21 cellular contexts compared by ENCODE assay signal in genomic region chr9:96605328-96605727, GRCh38. TPM values are rescaled to one million over a fixed set of nuclear protein-coding genes. Genes with fewer than 3 reads are reported as not detected.
DNase-seq lines count a peak whose midpoint lies in the region; ATAC-seq, FAIRE-seq and TF ChIP-seq lines count a peak whose summit lies in the region.
"Had no signal": no experiment of that assay in that cellular context is flagged by ENCODE, and none has a peak within 500 bp of the region (broad histone marks: within the 10 kb centered on the region; RNA-seq: fewer than 3 reads in every experiment).

No MANE protein-coding gene starts in this region.

- H3K79me2 ChIP-seq in mesendoderm (ENCODE audit: control insufficient read depth, insufficient read depth, low read length) (peaks cover 26% of the 10 kb centered on the region), SK-N-SH (ENCODE audit: insufficient read depth) (peaks cover 43% of the 10 kb centered on the region)

- CTCF ChIA-PET in WTC11 (lab: Charles Lee) (interaction anchor here (0.9 kb wide), 1 partner anchor 38 kb away, joined by 4 read pairs; no protein-coding TSS in a partner anchor), SK-N-SH (lab: Yijun Ruan, JAX) (no interaction called here)

- no peak overlapping the region for H3K56ac ChIP-seq in mesendoderm (ENCODE audit: low read length)

- 0 out of 2 replicates have a peak, but pooled peaks cover 3% of the 10 kb centered on the region for H3K9me3 Mint-ChIP-seq in WTC11
- no peaks in the 10 kb centered on the region for H3K9me3 Mint-ChIP-seq in activated T-helper 1 cell treated with anti-CD3 and anti-CD28 coated beads, Interleukin-12 subunit alpha, Interleukin-12 subunit beta, Interleukin-2, Interleukin-4 antibody, amounts not matched to agents 30 ng/mL and 10 ng/mL and 1 ng/mL, durations not matched to agents 14 hours and 24 hours and 36 hours
- no peaks in the 10 kb centered on the region for H3K9me3 Mint-ChIP-seq in immature natural killer cell
- H3K9me3 Mint-ChIP-seq: CD4-positive, CD25-positive, alpha-beta regulatory T cell; HFFc6 had no signal

- no peak for TF ChIP-seq POLR2A in H54 (IDR thresholded peaks at IDR 0.05; ENCODE audit: low read depth, low read length)

- no peaks in the 10 kb centered on the region for H3K27me3 ChIP-seq in cardiac muscle cell
- no peaks in the 10 kb centered on the region for H3K27me3 ChIP-seq in mesendoderm (ENCODE audit: insufficient read depth, low read length, poor library complexity)
- no peaks in the 10 kb centered on the region for H3K27me3 ChIP-seq in SK-N-SH (ENCODE audit: insufficient read depth)

- H3K9ac ChIP-seq in mesendoderm (ENCODE audit: low read length) (no peak overlapping the region), SK-N-SH (no peak overlapping the region)

- no peak overlapping the region for H2AK5ac ChIP-seq in mesendoderm (ENCODE audit: low read length)

- H3K4me3 ChIP-seq in cardiac muscle cell (no peak overlapping the region), mesendoderm (ENCODE audit: low read length) (no peak overlapping the region), SK-N-SH (ENCODE audit: low read depth in 2 of 2, low read length in 1 of 2) (no peak overlapping the region)

- no peak overlapping the region for H2BK15ac ChIP-seq in mesendoderm (replicated peaks; ENCODE audit: low read depth)

- no peaks in the 10 kb centered on the region for H4K20me1 ChIP-seq in SK-N-SH (ENCODE audit: insufficient read depth)

- H3K9me2 ChIP-seq in SK-N-SH: no peaks in the 10 kb centered on the region

- no peak overlapping the region for H2AFZ ChIP-seq in SK-N-SH (ENCODE audit: low read depth)

- H3K36me3 ChIP-seq in cardiac muscle cell: no peaks in the 10 kb centered on the region
- no peaks in the 10 kb centered on the region for H3K36me3 ChIP-seq in mesendoderm (ENCODE audit: control insufficient read depth, insufficient read depth, low read length)
- no peaks in the 10 kb centered on the region for H3K36me3 ChIP-seq in SK-N-SH (replicated peaks in 1 of 2; ENCODE audit: control insufficient read depth in 1 of 2, insufficient read depth in 2 of 2, low read length in 1 of 2)

- TF ChIP-seq CTCF in WTC11 (IDR thresholded peaks at IDR 0.05) (no peak), cardiac muscle cell (IDR thresholded peaks at IDR 0.05; ENCODE audit: low read depth, low read length) (no peak), SK-N-SH (IDR thresholded peaks at IDR 0.05) (no peak)

- no peak overlapping the region for H3K18ac ChIP-seq in mesendoderm (ENCODE audit: low read length)

- DNase-seq in H54 (ENCODE audit: insufficient read length, low spot score): no peak
- no peak for DNase-seq in WTC11 (ENCODE audit: low spot score)
- DNase-seq in cardiac muscle cell (ENCODE audit: low read depth in 1 of 2, low spot score in 1 of 2): peak in 1 of 2 donors; percentile 56
- peak; percentile 54 for DNase-seq in mesendoderm
- DNase-seq in SK-N-SH: no peak
- DNase-seq in activated T-helper 1 cell treated with anti-CD3 and anti-CD28 coated beads, Interleukin-12 subunit alpha, Interleukin-12 subunit beta, Interleukin-2, Interleukin-4 antibody, amounts not matched to agents 30 ng/mL and 10 ng/mL and 1 ng/mL, durations not matched to agents 14 hours and 24 hours and 36 hours (ENCODE audit: low spot score): no peak
- no peak for DNase-seq in immature natural killer cell
- DNase-seq in COLO829 (ENCODE audit: low spot score): no peak
- DNase-seq: Caco-2; CD4-positive, CD25-positive, alpha-beta regulatory T cell; DMS 273 treated with DMSO at 0.1 percent for 48 hours; DMS79 treated with DMSO at 0.1 percent for 48 hours; H7; HFFc6; Kasumi-1; NCI-H1694; NCI-H2081; NCI-H446; NCI-H526; OCI-M1 had no signal

- no peak overlapping the region for H3K4me2 ChIP-seq in mesendoderm (ENCODE audit: low read length)
- no peak overlapping the region for H3K4me2 ChIP-seq in SK-N-SH

- H4K8ac ChIP-seq in mesendoderm (ENCODE audit: low read depth, low read length): no peak overlapping the region

- no peak overlapping the region for H2BK5ac ChIP-seq in mesendoderm (ENCODE audit: low read length)

- WGBS in mesendoderm (ENCODE audit: extremely low coverage, insufficient coverage, low lambda C conversion rate): no CpG with 5 or more reads among the region's 3 CpGs
- 98% methylated on average over 3 of the region's 3 CpGs for WGBS in SK-N-SH (ENCODE audit: low lambda C conversion rate)

- peak overlapping the region; percentile 92 for H3K27ac Mint-ChIP-seq in WTC11
- no peak overlapping the region for H3K27ac Mint-ChIP-seq in activated T-helper 1 cell treated with anti-CD3 and anti-CD28 coated beads, Interleukin-12 subunit alpha, Interleukin-12 subunit beta, Interleukin-2, Interleukin-4 antibody, amounts not matched to agents 30 ng/mL and 10 ng/mL and 1 ng/mL, durations not matched to agents 14 hours and 24 hours and 36 hours
- H3K27ac Mint-ChIP-seq in immature natural killer cell: no peak overlapping the region
- H3K27ac Mint-ChIP-seq: CD4-positive, CD25-positive, alpha-beta regulatory T cell; HFFc6 had no signal

- H4K5ac ChIP-seq in mesendoderm (ENCODE audit: low read length): no peak overlapping the region

- intact Hi-C loops in activated T-helper 1 cell treated with anti-CD3 and anti-CD28 coated beads, Interleukin-12 subunit alpha, Interleukin-12 subunit beta, Interleukin-2, Interleukin-4 antibody, amounts not matched to agents 30 ng/mL and 10 ng/mL and 1 ng/mL, durations not matched to agents 14 hours and 24 hours and 36 hours (cut with micrococcal nuclease): no loop called here

- no peak overlapping the region for H3K23ac ChIP-seq in mesendoderm (ENCODE audit: low read length)

- no peaks in the 10 kb centered on the region; the same call in 1 of the 2 replicates for H3K27me3 Mint-ChIP-seq in WTC11 (ENCODE audit: low read depth)
- H3K27me3 Mint-ChIP-seq in activated T-helper 1 cell treated with anti-CD3 and anti-CD28 coated beads, Interleukin-12 subunit alpha, Interleukin-12 subunit beta, Interleukin-2, Interleukin-4 antibody, amounts not matched to agents 30 ng/mL and 10 ng/mL and 1 ng/mL, durations not matched to agents 14 hours and 24 hours and 36 hours (ENCODE audit: insufficient read depth): peaks cover 15% of the 10 kb centered on the region
- peaks cover 0 to 6% (median 1%) of the 10 kb centered on the region in 3 donors for H3K27me3 Mint-ChIP-seq in immature natural killer cell (ENCODE audit: low read depth in 3 of 3)

- TF ChIP-seq EP300 in SK-N-SH (IDR thresholded peaks at IDR 0.05; ENCODE audit: borderline replicate concordance in 1 of 2, low read depth in 1 of 2, low read length in 1 of 2): no peak

- no peaks in the 10 kb centered on the region for H3K9me3 ChIP-seq in cardiac muscle cell (ENCODE audit: low read depth)
- H3K9me3 ChIP-seq in SK-N-SH: no peaks in the 10 kb centered on the region
- H3K9me3 ChIP-seq: Caco-2 had no signal

- no peak overlapping the region for H2BK120ac ChIP-seq in mesendoderm (ENCODE audit: low read depth, low read length)

- H3K79me1 ChIP-seq in mesendoderm (ENCODE audit: low read length): peaks cover 13% of the 10 kb centered on the region

- H3K36me3 Mint-ChIP-seq in WTC11: 0 out of 2 replicates have a peak, but pooled peaks cover 5% of the 10 kb centered on the region
- no peaks in the 10 kb centered on the region for H3K36me3 Mint-ChIP-seq in activated T-helper 1 cell treated with anti-CD3 and anti-CD28 coated beads, Interleukin-12 subunit alpha, Interleukin-12 subunit beta, Interleukin-2, Interleukin-4 antibody, amounts not matched to agents 30 ng/mL and 10 ng/mL and 1 ng/mL, durations not matched to agents 14 hours and 24 hours and 36 hours (ENCODE audit: low read depth)
- H3K36me3 Mint-ChIP-seq in immature natural killer cell: no peaks in the 10 kb centered on the region
- H3K36me3 Mint-ChIP-seq: CD4-positive, CD25-positive, alpha-beta regulatory T cell had no signal

- H3K27ac ChIP-seq in cardiac muscle cell (peak overlapping the region; percentile 92), mesendoderm (ENCODE audit: low read depth, low read length) (no peak overlapping the region), SK-N-SH (ENCODE audit: low read depth in 2 of 2, low read length in 1 of 2) (no peak overlapping the region)

- no peak overlapping the region for H3K4ac ChIP-seq in mesendoderm (ENCODE audit: low read depth, low read length)

- H3K4me1 Mint-ChIP-seq in WTC11 (peaks cover 37% of the 10 kb centered on the region), immature natural killer cell (no peaks in the 10 kb centered on the region)
- H3K4me1 Mint-ChIP-seq in activated T-helper 1 cell treated with anti-CD3 and anti-CD28 coated beads, Interleukin-12 subunit alpha, Interleukin-12 subunit beta, Interleukin-2, Interleukin-4 antibody, amounts not matched to agents 30 ng/mL and 10 ng/mL and 1 ng/mL, durations not matched to agents 14 hours and 24 hours and 36 hours (ENCODE audit: low read depth): no peaks in the 10 kb centered on the region
- H3K4me1 Mint-ChIP-seq: CD4-positive, CD25-positive, alpha-beta regulatory T cell had no signal

- peak; percentile 50; the same call in 1 of the 2 replicates for ATAC-seq in WTC11

- no peak for TF ChIP-seq RAD21 in SK-N-SH (IDR thresholded peaks at IDR 0.05; ENCODE audit: low read length)

- H3F3A ChIP-seq in SK-N-SH (replicated peaks; ENCODE audit: insufficient read depth): no peaks in the 10 kb centered on the region

- FAIRE-seq in H54 (lab: Jason Lieb, UNC): peak; percentile 88
- FAIRE-seq: RCC 7860 had no signal

- POLR2A ChIA-PET in WTC11 (lab: Charles Lee): interaction anchor here (0.6 kb wide), 1 partner anchor 147 kb away, joined by 9 read pairs; no protein-coding TSS in a partner anchor
- POLR2A ChIA-PET in SK-N-SH (lab: Yijun Ruan, JAX): no interaction called here

- H3K4me1 ChIP-seq in cardiac muscle cell (ENCODE audit: low read depth): peaks cover 30% of the 10 kb centered on the region
- H3K4me1 ChIP-seq in mesendoderm (ENCODE audit: control insufficient read depth, low read depth, low read length): no peaks in the 10 kb centered on the region
- H3K4me1 ChIP-seq in SK-N-SH (ENCODE audit: control insufficient read depth in 1 of 2, insufficient read depth in 2 of 2, low read depth in 1 of 2, low read length in 1 of 2): peaks cover 0 to 10% of the 10 kb centered on the region in 2 experiments; a peak in 2 of 4 replicates
- H3K4me1 ChIP-seq: Caco-2 had no signal

- no peak overlapping the region for H3K4me3 Mint-ChIP-seq in WTC11
- H3K4me3 Mint-ChIP-seq in activated T-helper 1 cell treated with anti-CD3 and anti-CD28 coated beads, Interleukin-12 subunit alpha, Interleukin-12 subunit beta, Interleukin-2, Interleukin-4 antibody, amounts not matched to agents 30 ng/mL and 10 ng/mL and 1 ng/mL, durations not matched to agents 14 hours and 24 hours and 36 hours: no peak overlapping the region
- no peak overlapping the region for H3K4me3 Mint-ChIP-seq in immature natural killer cell
- H3K4me3 Mint-ChIP-seq: CD4-positive, CD25-positive, alpha-beta regulatory T cell; HFFc6 had no signal

RNA-seq across cellular contexts. Expression of gene CDC14B, which starts 14.3 kb away (rescaled TPM):
- total RNA-seq in WTC11 (2021): 57.1 to 61.7 TPM (median 58.5 TPM) in 3 replicates
- total RNA-seq in cardiac muscle cell: 41.6 and 48.5 TPM in 2 replicates
- polyA plus RNA-seq in cardiac muscle cell: 49.4 and 55.4 TPM in 2 replicates
- polyA plus RNA-seq in mesendoderm (2013, experiment 1 of 2): 26.9 TPM
- 26.3 TPM for polyA plus RNA-seq in mesendoderm (2013, experiment 2 of 2)
- polyA plus RNA-seq in SK-N-SH (2012; rRNA removed): 10.1 and 10.5 TPM in 2 replicates
- polyA plus RNA-seq in SK-N-SH (2012; cell fraction: cytosol; rRNA removed): 13.8 and 15.5 TPM in 2 replicates
- polyA plus RNA-seq in SK-N-SH (2012; cell fraction: nucleus; rRNA removed): 12.5 and 21.1 TPM in 2 replicates
- total RNA-seq in activated T-helper 1 cell treated with anti-CD3 and anti-CD28 coated beads, Interleukin-12 subunit alpha, Interleukin-12 subunit beta, Interleukin-2, Interleukin-4 antibody, amounts not matched to agents 30 ng/mL and 10 ng/mL and 1 ng/mL, durations not matched to agents 14 hours and 24 hours and 36 hours: 1.1 and 1.4 TPM in 2 replicates
- polyA plus RNA-seq in immature natural killer cell: 1 to 10 TPM; 2.7 to 4.3 (median 4.1) TPM

RNA-seq across cellular contexts. Expression of gene PRXL2C, which starts 49.8 kb away (rescaled TPM):
- total RNA-seq in WTC11 (2021) (5.5 to 7.5 TPM (median 6.5 TPM) in 3 replicates), cardiac muscle cell (6.4 and 8.1 TPM in 2 replicates)
- polyA plus RNA-seq in cardiac muscle cell (6.1 and 12.5 TPM in 2 replicates), SK-N-SH (2012; rRNA removed) (8.4 and 8.7 TPM in 2 replicates), immature natural killer cell (10 to 100 TPM in 2 of 3 donors, 1 to 10 TPM in 1; 6.3 to 13.2 (median 12.6) TPM)
- 5.2 TPM for polyA plus RNA-seq in mesendoderm (2013, experiment 1 of 2)
- 5.4 TPM for polyA plus RNA-seq in mesendoderm (2013, experiment 2 of 2)
- 11.5 and 12.8 TPM in 2 replicates for polyA plus RNA-seq in SK-N-SH (2012; cell fraction: cytosol; rRNA removed)
- polyA plus RNA-seq in SK-N-SH (2012; cell fraction: nucleus; rRNA removed): 2.4 and 3.7 TPM in 2 replicates
- total RNA-seq in activated T-helper 1 cell treated with anti-CD3 and anti-CD28 coated beads, Interleukin-12 subunit alpha, Interleukin-12 subunit beta, Interleukin-2, Interleukin-4 antibody, amounts not matched to agents 30 ng/mL and 10 ng/mL and 1 ng/mL, durations not matched to agents 14 hours and 24 hours and 36 hours: 8.1 and 8.8 TPM in 2 replicates

Comparison
In these comparisons a context has a peak if more than half of its experiments do, and no peak if none do; other contexts are left out.
1. RNA of gene CDC14B, which starts 14.3 kb away (total RNA-seq): 57.1 to 61.7 TPM in WTC11 and 41.6 to 48.5 TPM in cardiac muscle cell; 1.1 to 1.4 TPM in activated T-helper 1 cell treated with anti-CD3 and anti-CD28 coated beads, Interleukin-12 subunit alpha, Interleukin-12 subunit beta, Interleukin-2, Interleukin-4 antibody, amounts not matched to agents 30 ng/mL and 10 ng/mL and 1 ng/mL, durations not matched to agents 14 hours and 24 hours and 36 hours; every median in the first group is over 10 times any median in the second.